8 cellular contexts compared by ENCODE assay signal in genomic region chr17:44071198-44071520, GRCh38. TPM values are rescaled to one million over a fixed set of nuclear protein-coding genes. Genes with fewer than 3 reads are reported as not detected.
A peak's percentile ranks its signal among the peaks of the same experiment; 100 is the strongest.
DNase-seq lines count a peak whose midpoint lies in the region; ATAC-seq and TF ChIP-seq lines count a peak whose summit lies in the region.

No MANE protein-coding gene starts in this region.

- H4K20me1 ChIP-seq in BLaER1, result peaks cover 7% of the 10 kb centered on the region; the same call in 1 of the 2 replicates

- TF ChIP-seq CTCF in astrocyte of the spinal cord (IDR thresholded peaks at IDR 0.05; ENCODE audit: low read depth, low read length), result no peak

- peak; percentile 10 for ATAC-seq in HG03196 (IDR thresholded peaks at IDR 0.05; ENCODE audit: unreplicated experiment)
- no peak for ATAC-seq in GM21723 (IDR thresholded peaks at IDR 0.05; ENCODE audit: unreplicated experiment)

- peak overlapping the region; percentile 90 for H3K27ac ChIP-seq in BLaER1

- H3K4me1 ChIP-seq in BLaER1, result peaks cover 52% of the 10 kb centered on the region
- peaks cover 36% of the 10 kb centered on the region for H3K4me1 ChIP-seq in mononuclear cell (ENCODE audit: insufficient read depth, low read length)

- H3K9ac ChIP-seq in BLaER1, result peak overlapping the region; percentile 89

- in situ Hi-C loops in astrocyte of the spinal cord (cut with HindIII; ENCODE audit: low sequenced_read_pairs), result no loop called here

- peak overlapping the region; percentile 80 for H3K4me3 ChIP-seq in BLaER1
- peak overlapping the region; percentile 70 for H3K4me3 ChIP-seq in astrocyte of the spinal cord (ENCODE audit: low read depth, low read length)
- H3K4me3 ChIP-seq in mononuclear cell (ENCODE audit: low read length), result peak overlapping the region; percentile 47

- H3K9me3 ChIP-seq in BLaER1 (no peaks in the 10 kb centered on the region), mononuclear cell (ENCODE audit: low read depth, low read length) (no peaks in the 10 kb centered on the region)

- H3K4me2 ChIP-seq in BLaER1, result peak overlapping the region; percentile 95

- peaks cover 33% of the 10 kb centered on the region for H3K36me3 ChIP-seq in BLaER1

- no peak for DNase-seq in astrocyte of the spinal cord (ENCODE audit: low read depth, low spot score)
- DNase-seq in 8988T, result no peak
- no peak for DNase-seq in kidney tubule cell (ENCODE audit: low spot score)
- no peak for DNase-seq in NCI-H1417 treated with DMSO at 0.1 percent for 48 hours (lab: John Stamatoyannopoulos, UW)

- H3K27me3 ChIP-seq in BLaER1 (no peaks in the 10 kb centered on the region), mononuclear cell (ENCODE audit: insufficient read depth, low read length) (no peaks in the 10 kb centered on the region)

RNA-seq across cellular contexts. Expression of gene G6PC3, which starts 0.6 kb away (rescaled TPM):
- total RNA-seq in mononuclear cell, result 5.0 TPM

RNA-seq across cellular contexts. Expression of gene LSM12, which starts 4.7 kb away (rescaled TPM):
- total RNA-seq in mononuclear cell, result 44.4 TPM

RNA-seq across cellular contexts. Expression of gene HDAC5, which starts 52.3 kb away (rescaled TPM):
- total RNA-seq in mononuclear cell, result 69.3 TPM

RNA-seq across cellular contexts. Expression of gene TMEM101, which starts 56.4 kb away (rescaled TPM):
- 21.0 TPM for total RNA-seq in mononuclear cell
